Comparison of ENCODE assay signal across 1 cellular context in the genomic region with DNA sequence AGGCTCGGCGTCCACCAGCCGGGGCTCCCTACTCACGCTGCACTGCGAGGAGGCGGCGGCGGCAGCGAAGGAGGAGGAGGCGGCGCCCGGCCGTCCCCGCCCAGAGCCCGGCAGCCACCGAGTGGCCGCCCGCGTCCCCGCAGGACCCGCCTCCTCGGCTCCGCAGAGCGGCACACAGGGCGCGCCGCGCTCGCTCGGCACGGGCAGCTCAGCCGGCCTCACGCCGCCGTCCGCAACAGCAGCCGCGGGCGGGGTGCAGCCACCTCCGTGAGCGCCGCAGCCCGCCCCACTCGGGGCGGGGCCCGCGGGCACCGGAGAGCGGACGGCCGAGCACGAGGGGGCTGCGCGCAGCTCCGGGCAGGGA.
A peak's percentile ranks its signal among the peaks of the same experiment; 100 is the strongest.
TF ChIP-seq lines count a peak whose summit lies in the region.

ATP2B1 (minus strand) TSS at position 46 of the 364 bp plus-strand sequence. CDS start 52,952 bp downstream, outside the sequence.

TF ChIP-seq in GM23338, 12 proteins besides CTCF, POLR2A, EP300 and RAD21 (continued from another document):
- no peak for TF ChIP-seq CREB1 (CRISPR knock-in tag; IDR thresholded peaks at IDR 0.05; ENCODE audit: low read depth)
- 0 out of 2 replicates have a peak, but pooled peaks have one; percentile 52 for TF ChIP-seq POLR2AphosphoS5 (IDR thresholded peaks at IDR 0.05; ENCODE audit: low read depth)
- no peak for TF ChIP-seq EZH2phosphoT487 (IDR thresholded peaks at IDR 0.05; ENCODE audit: unreplicated experiment)
- TF ChIP-seq ZNF114 (CRISPR knock-in tag; IDR thresholded peaks at IDR 0.05): no peak
TF ChIP-seq in GM23338: peak in this region for 1.
